ENCODE assay signal across 8 cellular contexts in the genomic region with DNA sequence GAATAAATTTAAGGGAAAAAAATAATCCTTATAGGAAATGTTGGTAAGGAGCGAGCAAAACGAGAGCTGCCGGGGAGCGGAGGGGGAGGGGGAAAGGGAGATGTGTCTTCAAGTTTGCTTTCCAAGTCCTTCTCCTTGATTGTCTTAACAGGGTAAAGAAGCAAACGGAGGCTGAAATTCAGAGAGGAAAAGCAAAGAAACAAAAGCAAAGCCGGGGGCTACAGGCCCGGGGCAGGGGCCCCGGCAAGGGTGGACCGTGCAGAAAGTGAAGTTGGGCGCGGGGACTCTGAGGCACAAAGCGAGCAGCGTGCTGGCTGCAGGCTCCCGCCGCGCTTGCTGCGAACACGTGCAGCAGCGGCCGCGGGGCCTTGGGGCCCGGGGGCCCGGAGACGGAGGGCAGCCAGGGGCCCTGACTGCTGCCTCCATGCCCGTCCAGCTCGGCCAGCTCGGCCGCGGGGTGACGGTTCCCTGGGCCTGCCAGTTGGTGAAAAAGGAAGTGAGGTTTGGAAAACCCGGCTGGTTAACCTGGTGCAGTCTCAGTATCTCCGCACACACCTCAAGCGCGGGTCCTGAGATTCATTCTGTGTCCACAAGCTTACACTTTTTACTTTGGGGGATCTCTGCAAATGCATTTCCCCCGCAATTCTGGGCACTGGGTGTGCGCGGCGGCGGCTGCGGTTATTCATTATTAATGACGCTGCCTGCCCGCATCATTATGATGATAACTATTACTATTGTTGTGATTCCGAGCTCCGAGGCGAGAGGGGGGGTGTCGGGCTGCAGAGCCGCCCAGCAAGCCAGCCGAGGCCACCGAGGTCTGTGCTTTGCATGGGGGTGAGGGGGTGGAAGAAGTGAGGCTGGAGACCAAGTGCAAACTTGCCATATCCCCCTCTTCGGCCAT. TPM values are rescaled to one million over a fixed set of nuclear protein-coding genes. Genes with fewer than 3 reads are reported as not detected.
DNase-seq lines count a peak whose midpoint lies in the region; ATAC-seq, FAIRE-seq and TF ChIP-seq lines count a peak whose summit lies in the region.

No MANE protein-coding gene starts in this region.

- BruUV-seq in K562 (replicated peaks; lab: Mats Ljungman, UMichigan): no TSS peak

- peaks cover 0 to 24% of the 10 kb centered on the region in 2 experiments; a peak in 2 of 5 replicates for H3K4me1 ChIP-seq in K562 (replicated peaks in 1 of 2; ENCODE audit: control insufficient read depth in 2 of 2, insufficient read depth in 2 of 2, low read length in 2 of 2)
- H3K4me1 ChIP-seq in suprapubic skin: peaks cover 73% of the 10 kb centered on the region

- no peak overlapping the region for H3K4me2 ChIP-seq in K562 (ENCODE audit: insufficient read depth, low read length)

- peak; percentile 56 for DNase-seq in D341Med (ENCODE audit: low spot score)
- DNase-seq in NCI-H2171 (lab: John Stamatoyannopoulos, UW): peak; percentile 63
- no peak for DNase-seq in K562 (ENCODE audit: extremely low read depth in 1 of 4, low spot score in 3 of 4)
- DNase-seq in left kidney (ENCODE audit: low read depth, low spot score): peak; percentile 79
- DNase-seq in suprapubic skin (ENCODE audit: low spot score in 2 of 2): peak in 1 of 2 donors; percentile 79
- no peak for DNase-seq in amniotic stem cell (lab: John Stamatoyannopoulos, UW)
- no peak for DNase-seq in AML-193 (lab: John Stamatoyannopoulos, UW)

- no peaks in the 10 kb centered on the region for H4K20me1 ChIP-seq in K562 (replicated peaks; ENCODE audit: control insufficient read depth, insufficient read depth, low read length)

- CTCF ChIA-PET in K562 (lab: Yijun Ruan, JAX; ENCODE audit: low intra/inter-chr PET ratio): no interaction called here

- TF ChIP-seq EP300 in K562 (IDR thresholded peaks at IDR 0.05; ENCODE audit: low read length): no peak
- no peak for TF ChIP-seq EP300 in suprapubic skin (IDR thresholded peaks at IDR 0.05)

- 0 out of 4 replicates have a peak overlapping the region, but pooled peaks of 1 of the 2 experiments have one; percentile 27 for H3K9ac ChIP-seq in K562 (ENCODE audit: insufficient read depth in 1 of 2, low read depth in 2 of 2, low read length in 2 of 2)

- WGBS in K562 (ENCODE audit: insufficient coverage, low coverage, missing lambda C conversion rate): 18% methylated on average over 26 of the region's 50 CpGs
- 1% methylated on average over 42 of the region's 50 CpGs for WGBS in suprapubic skin

- POLR2A ChIA-PET in K562 (lab: Yijun Ruan, JAX): interaction anchor here (0.6 to 0.7 kb wide), 3 partner anchors 13 to 1657 kb away, joined by 3 read pairs; no protein-coding TSS in a partner anchor

- TF ChIP-seq POLR2A in K562 (conservative IDR thresholded peaks at IDR 0.05) (no peak), suprapubic skin (IDR thresholded peaks at IDR 0.05) (no peak)

- H3K27me3 ChIP-seq in K562 (ENCODE audit: control insufficient read depth in 2 of 2, insufficient read depth in 2 of 2, low read length in 2 of 2): peaks cover 25 to 29% of the 10 kb centered on the region in 2 experiments; a peak in 3 of 5 replicates
- H3K27me3 ChIP-seq in suprapubic skin: peaks cover 77% of the 10 kb centered on the region

- H3K27ac ChIP-seq in K562 (ENCODE audit: extremely low read depth, low read depth, low read length): no peak overlapping the region
- peak overlapping the region; percentile 91 for H3K27ac ChIP-seq in suprapubic skin

- TF ChIP-seq CTCF in K562 (IDR thresholded peaks at IDR 0.05 in 2 of 3, conservative IDR thresholded peaks at IDR 0.05 in 1 of 3; ENCODE audit: insufficient read depth in 2 of 3, low read depth in 1 of 3, low read length in 3 of 3) (no peak), suprapubic skin (IDR thresholded peaks at IDR 0.05) (no peak)

- H2AFZ ChIP-seq in K562 (ENCODE audit: low read depth, low read length): no peak overlapping the region

- in situ Hi-C loops in K562 (cut with MboI): no loop called here

- intact Hi-C loops in K562 (cut with micrococcal nuclease): no loop called here

- H3K79me2 ChIP-seq in K562 (ENCODE audit: control insufficient read depth, insufficient read depth, low read length): no peaks in the 10 kb centered on the region

- no peak for TF ChIP-seq RAD21 in K562 (CRISPR knock-in tag; conservative IDR thresholded peaks at IDR 0.05 in 1 of 2, IDR thresholded peaks at IDR 0.05 in 1 of 2)

- peak overlapping the region; percentile 29 for H3K4me3 ChIP-seq in K562
- H3K4me3 ChIP-seq in suprapubic skin: peak overlapping the region; percentile 74

- no peaks in the 10 kb centered on the region for H3K9me1 ChIP-seq in K562 (ENCODE audit: control insufficient read depth, insufficient read depth, low read length)

- no peaks in the 10 kb centered on the region for H3K36me3 ChIP-seq in K562 (ENCODE audit: control insufficient read depth, insufficient read depth, low read length)
- no peaks in the 10 kb centered on the region for H3K36me3 ChIP-seq in suprapubic skin

- FAIRE-seq in K562 (lab: Jason Lieb, UNC): no peak

- ATAC-seq in GM19372 (IDR thresholded peaks at IDR 0.05; ENCODE audit: low read depth, unreplicated experiment): peak; percentile 16
- ATAC-seq in K562: no peak

- H3K9me3 ChIP-seq in K562 (replicated peaks; ENCODE audit: control insufficient read depth, insufficient read depth, low read depth, low read length) (no peaks in the 10 kb centered on the region), suprapubic skin (no peaks in the 10 kb centered on the region)

TF ChIP-seq in K562, 482 proteins besides CTCF, POLR2A, EP300 and RAD21:
- TF ChIP-seq, protein P1, sequence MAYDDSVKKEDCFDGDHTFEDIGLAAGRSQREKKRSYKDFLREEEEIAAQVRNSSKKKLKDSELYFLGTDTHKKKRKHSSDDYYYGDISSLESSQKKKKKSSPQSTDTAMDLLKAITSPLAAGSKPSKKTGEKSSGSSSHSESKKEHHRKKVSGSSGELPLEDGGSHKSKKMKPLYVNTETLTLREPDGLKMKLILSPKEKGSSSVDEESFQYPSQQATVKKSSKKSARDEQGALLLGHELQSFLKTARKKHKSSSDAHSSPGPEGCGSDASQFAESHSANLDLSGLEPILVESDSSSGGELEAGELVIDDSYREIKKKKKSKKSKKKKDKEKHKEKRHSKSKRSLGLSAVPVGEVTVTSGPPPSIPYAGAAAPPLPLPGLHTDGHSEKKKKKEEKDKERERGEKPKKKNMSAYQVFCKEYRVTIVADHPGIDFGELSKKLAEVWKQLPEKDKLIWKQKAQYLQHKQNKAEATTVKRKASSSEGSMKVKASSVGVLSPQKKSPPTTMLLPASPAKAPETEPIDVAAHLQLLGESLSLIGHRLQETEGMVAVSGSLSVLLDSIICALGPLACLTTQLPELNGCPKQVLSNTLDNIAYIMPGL (CRISPR knock-in tag; IDR thresholded peaks at IDR 0.05): no peak
- TF ChIP-seq CBX8 (IDR thresholded peaks at IDR 0.05; ENCODE audit: borderline replicate concordance, extremely low read depth, low read depth, low read length, poor library complexity, severe bottlenecking) (peak; percentile 52), E2F6 (IDR thresholded peaks at IDR 0.05; ENCODE audit: borderline replicate concordance in 1 of 2, extremely low read depth in 1 of 2, insufficient read depth in 1 of 2, insufficient read length in 1 of 2, low read depth in 1 of 2, low read length in 1 of 2, poor library complexity in 1 of 2, severe bottlenecking in 1 of 2) (peak in 1 of 2 experiments; percentile 68), ZNF830 (CRISPR knock-in tag; IDR thresholded peaks at IDR 0.05) (no peak), CBX2 (IDR thresholded peaks at IDR 0.05; ENCODE audit: insufficient read depth, low read length, poor library complexity, severe bottlenecking) (peak; percentile 73), L3MBTL2 (IDR thresholded peaks at IDR 0.05) (peak; percentile 42; the same call in 1 of the 2 replicates), PHF20 (IDR thresholded peaks at IDR 0.05; ENCODE audit: partially characterized antibody) (no peak)

RNA-seq across cellular contexts. Expression of gene BCL11A, which starts 4.0 kb away (rescaled TPM):
- total RNA-seq in K562 (2011; cell fraction: chromatin; rRNA removed; ENCODE audit: low replicate concordance): not detected in 2 replicates
- 0.13 TPM in 1 of 2 replicates, not detected in the other for total RNA-seq in K562 (2011; cell fraction: nucleolus; rRNA removed)
- total RNA-seq in K562 (2011; cell fraction: nucleoplasm; rRNA removed): not detected in 2 replicates
- total RNA-seq in K562 (2014; rRNA removed) (not detected in 2 replicates), K562 (2014; rRNA removed; fragmentation: Illumina TruSeq; extraction: Trizol) (not detected in 2 replicates), K562 (2015; rRNA removed; fragmentation: Illumina TruSeq; extraction: Trizol) (not detected in 2 replicates), K562 (2021) (0.07 and 0.13 TPM in 2 replicates), suprapubic skin (100 to 1,000 TPM in 2 of 4 donors, 10 to 100 TPM in 2; 67.1 to 222 (median 113) TPM)
- polyA plus RNA-seq in K562 (2011; rRNA removed) (not detected in 2 replicates), K562 (2014; fragmentation: Illumina TruSeq; extraction: Trizol) (0.19 TPM in 1 of 2 replicates, not detected in the other), K562 (2014; fragmentation: Nextera tagmentation; extraction: Ambion mirVana) (not detected), K562 (2014; rRNA removed) (not detected in 2 replicates)
- not detected in 2 replicates for polyA plus RNA-seq in K562 (2011; cell fraction: cytosol; rRNA removed)
- polyA plus RNA-seq in K562 (2011; cell fraction: nucleus; rRNA removed): 0.03 TPM in 1 of 2 replicates, not detected in the other
- polyA plus RNA-seq in K562 (2012): 0.01 and 0.03 TPM in 2 replicates
- not detected in 2 replicates for polyA minus RNA-seq in K562 (2011; rRNA and poly(A)+ RNA removed)
- polyA minus RNA-seq in K562 (2011; cell fraction: cytosol; rRNA and poly(A)+ RNA removed): not detected in 2 replicates
- polyA minus RNA-seq in K562 (2011; cell fraction: nucleus; rRNA and poly(A)+ RNA removed): 0.11 TPM in 1 of 2 replicates, not detected in the other

Comparison
In these comparisons a context has a peak if more than half of its experiments do, and no peak if none do; other contexts are left out.
1. DNase-seq: peak in D341Med (single experiment), NCI-H2171 (single experiment) and left kidney (single experiment); none in K562 (0 of 4), amniotic stem cell (single experiment) and AML-193 (0 of 2).
2. RNA of gene BCL11A, which starts 4.0 kb away (total RNA-seq): 67.1 to 222 TPM in suprapubic skin; 0.07 to 0.13 TPM in K562; every median in the first group is over 10 times any median in the second.